In genomic region chr18:22173221-22173927, GRCh38 we compare ENCODE assay signal across 17 cellular contexts. TPM values are rescaled to one million over a fixed set of nuclear protein-coding genes. Genes with fewer than 3 reads are reported as not detected.
A peak's percentile ranks its signal among the peaks of the same experiment; 100 is the strongest.
DNase-seq lines count a peak whose midpoint lies in the region; ATAC-seq, FAIRE-seq and TF ChIP-seq lines count a peak whose summit lies in the region.
"Had no signal": no experiment of that assay in that cellular context is flagged by ENCODE, and none has a peak within 500 bp of the region (broad histone marks: within the 10 kb centered on the region; RNA-seq: fewer than 3 reads in every experiment).

No MANE protein-coding gene starts in this region.

- peak overlapping the region; percentile 33 for H3K4me3 Mint-ChIP-seq in nephron progenitor cell

- peaks cover 91% of the 10 kb centered on the region for H3K27me3 Mint-ChIP-seq in nephron progenitor cell (ENCODE audit: low read depth, poor library complexity)

- H3K4me3 ChIP-seq in heart left ventricle (peak overlapping the region; percentile 51 to 97 (median 84)), endothelial cell of umbilical vein (replicated peaks in 1 of 3; ENCODE audit: insufficient read depth in 1 of 3, low read depth in 1 of 3, low read length in 3 of 3) (peak overlapping the region; percentile 74 to 83 (median 82)), uterus (peak overlapping the region; percentile 89 to 96)

- dilution Hi-C loops in endothelial cell of umbilical vein (cut with MboI; ENCODE audit: extremely low pct_ligation_motif_present, low sequenced_read_pairs), result loop anchor here (10.0 kb wide), 1 partner anchor 391 kb away; no protein-coding TSS in a partner anchor

- peak overlapping the region; percentile 98 for H3K4me2 ChIP-seq in endothelial cell of umbilical vein (ENCODE audit: insufficient read depth, low read length)
- H3K4me2 ChIP-seq: KMS-11 had no signal

- no peak overlapping the region for H2AFZ ChIP-seq in endothelial cell of umbilical vein (ENCODE audit: low read depth, low read length)

- H3K79me2 ChIP-seq in endothelial cell of umbilical vein (ENCODE audit: control insufficient read depth, insufficient read depth, low read length), result peaks cover 88% of the 10 kb centered on the region

- POLR2A ChIA-PET in endothelial cell of umbilical vein (lab: Charles Lee), result interaction anchor here (1.9 kb wide), 1 partner anchor 389 kb away, joined by 6 read pairs; no protein-coding TSS in a partner anchor

- TF ChIP-seq POLR2A in heart left ventricle (IDR thresholded peaks at IDR 0.05) (peak in 1 of 2 donors; percentile 5), endothelial cell of umbilical vein (IDR thresholded peaks at IDR 0.05; ENCODE audit: low read depth, low read length) (no peak), uterus (IDR thresholded peaks at IDR 0.05) (no peak)

- H3K27me3 ChIP-seq in heart left ventricle (peaks cover 0 to 66% (median 0%) of the 10 kb centered on the region in 9 donors), endothelial cell of umbilical vein (ENCODE audit: control insufficient read depth in 2 of 2, insufficient read depth in 2 of 2, low read length in 2 of 2) (peaks cover 0 to 3% of the 10 kb centered on the region in 2 experiments), uterus (no peaks in the 10 kb centered on the region)

- WGBS in heart left ventricle, 4 donors, result 36 to 46% (median 44%) methylated on average over 22 of the region's 22 CpGs

- no TSS peak for BruUV-seq in endothelial cell of umbilical vein (replicated peaks; lab: Mats Ljungman, UMichigan)

- TF ChIP-seq CTCF in heart left ventricle (IDR thresholded peaks at IDR 0.05) (no peak), endothelial cell of umbilical vein (IDR thresholded peaks at IDR 0.05; ENCODE audit: extremely low read depth in 1 of 2, insufficient read depth in 1 of 2, low read depth in 1 of 2, low read length in 2 of 2) (no peak), nephron progenitor cell (IDR thresholded peaks at IDR 0.05) (no peak), uterus (IDR thresholded peaks at IDR 0.05) (no peak)

- H3K9me3 Mint-ChIP-seq in nephron progenitor cell, result peaks cover 12% of the 10 kb centered on the region

- H4K20me1 ChIP-seq in endothelial cell of umbilical vein (replicated peaks; ENCODE audit: control insufficient read depth, extremely low read depth, insufficient read depth, low read length), result no peaks in the 10 kb centered on the region

- H3K9me3 ChIP-seq in heart left ventricle (no peaks in the 10 kb centered on the region), endothelial cell of umbilical vein (replicated peaks; ENCODE audit: control insufficient read depth, insufficient read depth, low read length) (no peaks in the 10 kb centered on the region), uterus (no peaks in the 10 kb centered on the region)

- FAIRE-seq in endothelial cell of umbilical vein (lab: Jason Lieb, UNC), result no peak
- FAIRE-seq: D721Med had no signal

- no peaks in the 10 kb centered on the region for H3K9me1 ChIP-seq in endothelial cell of umbilical vein (replicated peaks; ENCODE audit: control insufficient read depth, extremely low read depth, insufficient read depth, low read length)

- DNase-seq in heart left ventricle (no peak), left cardiac atrium (no peak), endothelial cell of umbilical vein (ENCODE audit: low read depth, low spot score) (peak; percentile 69), nephron progenitor cell (no peak), uterus (no peak), CD1c-positive myeloid dendritic cell (ENCODE audit: extremely low spot score) (no peak)
- no peak for DNase-seq in stimulated activated CD4-positive, alpha-beta T cell treated with anti-CD3 and anti-CD28 coated beads, Interleukin-12 subunit alpha, Interleukin-12 subunit beta, amount 100 ng/mL, for 4 hours
- DNase-seq: ACHN; activated CD4-positive, alpha-beta T cell treated with anti-CD3 and anti-CD28 coated beads, Interleukin-2, amount 50 U/mL, for 48 hours; foreskin keratinocyte; immature natural killer cell; naive thymus-derived CD8-positive, alpha-beta T cell; NCI-H146; NCI-H524 treated with DMSO at 0.1 percent for 48 hours had no signal

- ATAC-seq in heart left ventricle (no peak), left cardiac atrium (no peak), HG02870 (IDR thresholded peaks at IDR 0.05; ENCODE audit: unreplicated experiment) (no peak)
- ATAC-seq: foreskin keratinocyte; naive thymus-derived CD8-positive, alpha-beta T cell had no signal

- CTCF ChIA-PET in endothelial cell of umbilical vein (lab: Charles Lee), result interaction anchor here (0.7 to 10.0 kb wide), 13 partner anchors 10 to 625 kb away, joined by 3 to 144 read pairs (median 3); no protein-coding TSS in a partner anchor

- H3K36me3 ChIP-seq in heart left ventricle, result peaks cover 0 to 44% (median 14%) of the 10 kb centered on the region in 9 donors
- peaks cover 0 to 12% of the 10 kb centered on the region in 2 experiments for H3K36me3 ChIP-seq in endothelial cell of umbilical vein (ENCODE audit: control insufficient read depth in 2 of 2, extremely low read depth in 1 of 2, insufficient read depth in 2 of 2, low read length in 2 of 2)
- no peaks in the 10 kb centered on the region for H3K36me3 ChIP-seq in uterus

- intact Hi-C loops in heart left ventricle (cut with DNase I) (loop anchor here in 9 of 10 donors (5.0 to 10.0 kb wide), 9 partner anchors 94 to 389 kb away; no protein-coding TSS in a partner anchor), left cardiac atrium (cut with DNase I) (loop anchor here (5.0 to 10.0 kb wide), 4 partner anchors 94 to 389 kb away; no protein-coding TSS in a partner anchor), endothelial cell of umbilical vein (cut with micrococcal nuclease) (no loop called here), uterus (cut with DNase I; ENCODE audit: low total_unique reads) (loop anchor here (5.0 kb wide), 1 partner anchor 174 kb away; no protein-coding TSS in a partner anchor)

- H3K27ac ChIP-seq in heart left ventricle, result peak overlapping the region; percentile 77 to 100 (median 97)
- H3K27ac ChIP-seq in endothelial cell of umbilical vein (ENCODE audit: insufficient read depth, low read depth, low read length), result peak overlapping the region; percentile 87
- H3K27ac ChIP-seq in uterus, result peak overlapping the region; percentile 99 to 100
- H3K27ac ChIP-seq: foreskin keratinocyte, KMS-11 had no signal

- H3K4me1 ChIP-seq in heart left ventricle (peaks cover 0 to 17% (median 5%) of the 10 kb centered on the region in 12 donors), endothelial cell of umbilical vein (ENCODE audit: control insufficient read depth, extremely low read depth, insufficient read depth, low read length) (peaks cover 43% of the 10 kb centered on the region), uterus (no peaks in the 10 kb centered on the region)
- H3K4me1 ChIP-seq: foreskin keratinocyte had no signal

- peaks cover 35% of the 10 kb centered on the region for H3K4me1 Mint-ChIP-seq in nephron progenitor cell

- peaks cover 5% of the 10 kb centered on the region for H3K36me3 Mint-ChIP-seq in nephron progenitor cell (ENCODE audit: low read depth)
- H3K36me3 Mint-ChIP-seq: immature natural killer cell had no signal

- H3K9ac ChIP-seq in endothelial cell of umbilical vein (replicated peaks; ENCODE audit: extremely low read depth, insufficient read depth, low read length), result peak overlapping the region; percentile 93
- H3K9ac ChIP-seq: KMS-11 had no signal

- H3K27ac Mint-ChIP-seq in nephron progenitor cell, result no peak overlapping the region
- H3K27ac Mint-ChIP-seq: immature natural killer cell; naive thymus-derived CD8-positive, alpha-beta T cell had no signal

TF ChIP-seq in endothelial cell of umbilical vein, 7 proteins besides CTCF, POLR2A, EP300 and RAD21:
- TF ChIP-seq EZH2 (IDR thresholded peaks at IDR 0.05; ENCODE audit: borderline replicate concordance, low read depth, low read length, severe bottlenecking), result no peak
- no peak for TF ChIP-seq FOS (IDR thresholded peaks at IDR 0.05; ENCODE audit: borderline replicate concordance, insufficient read depth, low read length)
- TF ChIP-seq POLR2AphosphoS5 (IDR thresholded peaks at IDR 0.05; ENCODE audit: insufficient read depth, low read depth, low read length), result no peak
- no peak for TF ChIP-seq JUN (IDR thresholded peaks at IDR 0.05; ENCODE audit: borderline replicate concordance, insufficient read depth, insufficient read length, low read depth)
- TF ChIP-seq MAX (IDR thresholded peaks at IDR 0.05; ENCODE audit: insufficient read depth, insufficient read length), result no peak
- TF ChIP-seq GATA2 (IDR thresholded peaks at IDR 0.05; ENCODE audit: insufficient read depth, insufficient read length, low read depth, low read length), result no peak
- TF ChIP-seq MYC (IDR thresholded peaks at IDR 0.05; ENCODE audit: low read depth, low read length), result no peak
TF ChIP-seq in endothelial cell of umbilical vein: peak in this region for 0.

RNA-seq across cellular contexts. Expression of gene GATA6, which starts 4.0 kb away (rescaled TPM):
- total RNA-seq in heart left ventricle (10 to 100 TPM; 44.9 to 97.7 (median 76.3) TPM), left cardiac atrium (10 to 100 TPM; 43.9 to 59.6 TPM), endothelial cell of umbilical vein (14.6 and 14.9 TPM in 2 replicates), uterus (10 to 100 TPM; 28.2 to 59.6 (median 39.5) TPM)
- polyA plus RNA-seq in heart left ventricle (10 to 100 TPM; 42.1 to 52.6 TPM), endothelial cell of umbilical vein (3.9 and 4.1 TPM in 2 replicates)
- polyA plus RNA-seq in endothelial cell of umbilical vein (2011; cell fraction: cytosol; rRNA removed), result 3.5 and 3.7 TPM in 2 replicates
- 7.1 and 10.1 TPM in 2 replicates for polyA plus RNA-seq in endothelial cell of umbilical vein (2011; cell fraction: nucleus; rRNA removed)
- 5.8 and 7.2 TPM in 2 replicates for polyA plus RNA-seq in endothelial cell of umbilical vein (2012)
- 2.7 and 3.8 TPM in 2 replicates for polyA minus RNA-seq in endothelial cell of umbilical vein
- polyA minus RNA-seq in endothelial cell of umbilical vein (2011; cell fraction: cytosol; rRNA and poly(A)+ RNA removed), result 5.7 TPM
- 13.0 and 24.8 TPM in 2 replicates for polyA minus RNA-seq in endothelial cell of umbilical vein (2011; cell fraction: nucleus; rRNA and poly(A)+ RNA removed)
